In genomic region chr10:60200682-60201053, GRCh38 we compare ENCODE assay signal across 25 cellular contexts.
"Had no signal": no experiment of that assay in that cellular context is flagged by ENCODE, and none has a peak within 500 bp of the region (broad histone marks: within the 10 kb centered on the region; RNA-seq: fewer than 3 reads in every experiment).

No MANE protein-coding gene starts in this region.

- H3K36me3 ChIP-seq: neutrophil, right lobe of liver, sigmoid colon, thoracic aorta had no signal

- H3K27ac ChIP-seq: neutrophil, pancreas, psoas muscle, right lobe of liver, sigmoid colon, stomach, thoracic aorta, thyroid gland, tibial nerve, upper lobe of left lung, vagina had no signal

- ATAC-seq: naive thymus-derived CD8-positive, alpha-beta T cell; natural killer cell treated with Interleukin-12 subunit alpha and Interleukin-12 subunit beta and Interleukin-15 and Interleukin-18, amount 100 ng/mL, for 72 hours; psoas muscle; stimulated activated effector memory CD8-positive, alpha-beta T cell treated with anti-CD3 and anti-CD28 coated beads, Interleukin-12 subunit alpha, Interleukin-12 subunit beta, amount 100 ng/mL, for 72 hours; stimulated activated naive B cell treated with anti-CD40 and anti-IgM and Interleukin-4, amounts not matched to agents 10 μg/mL and 1 μg/mL and 100 μg/mL, for 72 hours had no signal

- H3K4me3 ChIP-seq: pancreas, psoas muscle, right lobe of liver, sigmoid colon, stomach, thoracic aorta, thyroid gland, tibial nerve, upper lobe of left lung, vagina had no signal

- H3K9me3 ChIP-seq: neutrophil, pancreas, psoas muscle, right lobe of liver, sigmoid colon, stomach, thoracic aorta, thyroid gland, tibial nerve, upper lobe of left lung, vagina had no signal

- DNase-seq: naive thymus-derived CD8-positive, alpha-beta T cell; nephron progenitor cell; nucleus accumbens; posterior cingulate gyrus; psoas muscle; right lobe of liver; sigmoid colon; small intestine; stimulated activated CD4-positive, alpha-beta T cell treated with anti-CD3 and anti-CD28 coated beads, Interleukin-15, amount 100 ng/mL, for 24 hours; stimulated activated CD4-positive, alpha-beta T cell treated with anti-CD3 and anti-CD28 coated beads, Interleukin-2, amount 100 ng/mL, for 24 hours; stimulated activated CD4-positive, alpha-beta T cell treated with anti-CD3 and anti-CD28 coated beads, Interleukin-2, amount 100 ng/mL, for 48 hours; stimulated activated CD4-positive, alpha-beta T cell treated with anti-CD3 and anti-CD28 coated beads, Interleukin-4, amount 100 ng/mL, for 24 hours; stimulated activated naive B cell treated with anti-CD40 and anti-IgM and Interleukin-4, amounts not matched to agents 10 μg/mL and 1 μg/mL and 100 μg/mL, for 72 hours; stimulated activated naive CD4-positive, alpha-beta T cell treated with Interleukin-2 at 50 U/mL for 16 hours; stomach; thyroid gland; trophoblast cell; upper lobe of left lung had no signal

- H3K27me3 ChIP-seq: neutrophil, pancreas, right lobe of liver, sigmoid colon, stomach, thyroid gland, tibial nerve, upper lobe of left lung, vagina had no signal

- H3K4me1 ChIP-seq: psoas muscle, right lobe of liver, sigmoid colon, upper lobe of left lung, vagina had no signal
